ENCODE assay signal across 12 cellular contexts in genomic region chr10:13816195-13816926, GRCh38.
DNase-seq lines count a peak whose midpoint lies in the region; ATAC-seq and TF ChIP-seq lines count a peak whose summit lies in the region.
"Had no signal": no experiment of that assay in that cellular context is flagged by ENCODE, and none has a peak within 500 bp of the region (broad histone marks: within the 10 kb centered on the region; RNA-seq: fewer than 3 reads in every experiment).

No MANE protein-coding gene starts in this region.

- no peak overlapping the region for H3K9ac ChIP-seq in subcutaneous abdominal adipose tissue (ENCODE audit: low read length in 5 of 5)
- H3K9ac ChIP-seq: parathyroid adenoma had no signal

- peak; percentile 68 to 95 for ATAC-seq in left cardiac atrium
- no peak for ATAC-seq in GM21381 (IDR thresholded peaks at IDR 0.05; ENCODE audit: unreplicated experiment)
- ATAC-seq in GM21576 (IDR thresholded peaks at IDR 0.05; ENCODE audit: unreplicated experiment), result no peak
- ATAC-seq in HG03469 (IDR thresholded peaks at IDR 0.05; ENCODE audit: unreplicated experiment), result no peak
- ATAC-seq: T-cell had no signal

- no peaks in the 10 kb centered on the region for H3K27me3 ChIP-seq in ascending aorta
- no peaks in the 10 kb centered on the region for H3K27me3 ChIP-seq in subcutaneous abdominal adipose tissue (ENCODE audit: control insufficient read depth in 5 of 5, insufficient read depth in 4 of 5, low read length in 5 of 5)

- DNase-seq in NCI-H1092 (lab: John Stamatoyannopoulos, UW), result peak; percentile 72
- DNase-seq in ascending aorta (ENCODE audit: low spot score in 2 of 2), result no peak
- peak; percentile 61 for DNase-seq in left cardiac atrium
- no peak for DNase-seq in DMS79 (lab: John Stamatoyannopoulos, UW)
- DNase-seq: central memory CD4-positive, alpha-beta T cell; T-cell had no signal

- TF ChIP-seq CTCF in ascending aorta (IDR thresholded peaks at IDR 0.05), result no peak

- H3K36me3 ChIP-seq in ascending aorta, result no peaks in the 10 kb centered on the region
- H3K36me3 ChIP-seq in subcutaneous abdominal adipose tissue (ENCODE audit: control insufficient read depth in 5 of 5, insufficient read depth in 5 of 5, low read length in 5 of 5), result peaks cover 0 to 9% (median 0%) of the 10 kb centered on the region in 5 donors
- H3K36me3 ChIP-seq: thoracic aorta had no signal

- H3K4me1 ChIP-seq in ascending aorta (peaks cover 0 to 7% of the 10 kb centered on the region in 2 donors), subcutaneous abdominal adipose tissue (ENCODE audit: control insufficient read depth in 5 of 5, insufficient read depth in 5 of 5, low read length in 5 of 5) (peaks cover 0 to 36% (median 33%) of the 10 kb centered on the region in 5 donors)
- H3K4me1 ChIP-seq: parathyroid adenoma had no signal

- no peaks in the 10 kb centered on the region for H3K9me3 ChIP-seq in ascending aorta
- peaks cover 0 to 3% (median 0%) of the 10 kb centered on the region in 5 donors for H3K9me3 ChIP-seq in subcutaneous abdominal adipose tissue (ENCODE audit: control insufficient read depth in 5 of 5, low read length in 5 of 5)
- H3K9me3 ChIP-seq: thoracic aorta had no signal

- H3K27ac ChIP-seq in ascending aorta (peak overlapping the region; percentile 0 to 62), subcutaneous abdominal adipose tissue (ENCODE audit: low read depth, low read length) (peak overlapping the region; percentile 77)

- H3K4me3 ChIP-seq in ascending aorta (no peak overlapping the region), subcutaneous abdominal adipose tissue (ENCODE audit: low read depth in 1 of 5, low read length in 5 of 5) (no peak overlapping the region)
- H3K4me3 ChIP-seq: thoracic aorta had no signal

- intact Hi-C loops in ascending aorta (cut with DNase I) (no loop called here), left cardiac atrium (cut with DNase I) (no loop called here)

Comparison
In these comparisons a context has a peak if more than half of its experiments do, and no peak if none do; other contexts are left out.
1. DNase-seq: peak in NCI-H1092 (single experiment) and left cardiac atrium (single experiment); none in ascending aorta (0 of 2) and DMS79 (single experiment).
2. ATAC-seq: peak in left cardiac atrium (2 of 2); none in GM21381 (single experiment), GM21576 (single experiment) and HG03469 (single experiment).